1 cellular context compared by ENCODE assay signal in the genomic region with DNA sequence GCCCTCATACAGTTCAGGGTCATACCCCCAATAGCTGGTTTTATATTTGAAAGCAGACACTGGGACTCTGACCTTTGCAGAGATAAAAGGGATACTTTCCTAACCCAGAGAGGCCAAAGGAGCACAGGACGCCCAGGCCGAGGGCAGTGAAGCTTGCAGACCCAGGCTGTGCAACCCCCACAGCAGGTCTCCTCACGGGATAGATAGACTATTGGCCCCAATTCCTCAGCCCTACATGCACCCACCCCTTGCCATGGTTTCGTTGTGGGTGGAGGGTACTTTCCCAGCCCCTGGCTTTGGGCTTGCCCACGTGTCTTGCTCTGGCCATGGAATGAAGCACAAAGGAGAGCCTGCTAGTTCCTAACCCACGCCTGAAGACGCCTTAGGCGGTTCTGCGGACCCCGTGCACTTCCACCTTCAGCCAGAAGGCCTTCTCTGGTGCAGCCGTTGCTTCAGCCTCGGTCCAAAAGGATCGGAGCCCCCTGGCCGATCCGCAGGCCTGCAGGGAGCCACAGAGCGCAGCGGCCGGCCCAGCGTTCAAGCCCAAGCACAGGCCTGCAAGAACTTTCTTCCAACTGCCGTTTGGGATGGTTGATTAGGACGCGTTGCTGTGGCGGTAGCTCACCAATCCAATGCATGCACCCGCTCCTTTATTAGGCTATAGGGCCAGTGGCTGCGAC.
A peak's percentile ranks its signal among the peaks of the same experiment; 100 is the strongest.
TF ChIP-seq lines count a peak whose summit lies in the region.

No MANE protein-coding gene starts in this region.

TF ChIP-seq in liver, 16 proteins besides CTCF, POLR2A, EP300 and RAD21 (continued from another document):
- TF ChIP-seq, protein P1, sequence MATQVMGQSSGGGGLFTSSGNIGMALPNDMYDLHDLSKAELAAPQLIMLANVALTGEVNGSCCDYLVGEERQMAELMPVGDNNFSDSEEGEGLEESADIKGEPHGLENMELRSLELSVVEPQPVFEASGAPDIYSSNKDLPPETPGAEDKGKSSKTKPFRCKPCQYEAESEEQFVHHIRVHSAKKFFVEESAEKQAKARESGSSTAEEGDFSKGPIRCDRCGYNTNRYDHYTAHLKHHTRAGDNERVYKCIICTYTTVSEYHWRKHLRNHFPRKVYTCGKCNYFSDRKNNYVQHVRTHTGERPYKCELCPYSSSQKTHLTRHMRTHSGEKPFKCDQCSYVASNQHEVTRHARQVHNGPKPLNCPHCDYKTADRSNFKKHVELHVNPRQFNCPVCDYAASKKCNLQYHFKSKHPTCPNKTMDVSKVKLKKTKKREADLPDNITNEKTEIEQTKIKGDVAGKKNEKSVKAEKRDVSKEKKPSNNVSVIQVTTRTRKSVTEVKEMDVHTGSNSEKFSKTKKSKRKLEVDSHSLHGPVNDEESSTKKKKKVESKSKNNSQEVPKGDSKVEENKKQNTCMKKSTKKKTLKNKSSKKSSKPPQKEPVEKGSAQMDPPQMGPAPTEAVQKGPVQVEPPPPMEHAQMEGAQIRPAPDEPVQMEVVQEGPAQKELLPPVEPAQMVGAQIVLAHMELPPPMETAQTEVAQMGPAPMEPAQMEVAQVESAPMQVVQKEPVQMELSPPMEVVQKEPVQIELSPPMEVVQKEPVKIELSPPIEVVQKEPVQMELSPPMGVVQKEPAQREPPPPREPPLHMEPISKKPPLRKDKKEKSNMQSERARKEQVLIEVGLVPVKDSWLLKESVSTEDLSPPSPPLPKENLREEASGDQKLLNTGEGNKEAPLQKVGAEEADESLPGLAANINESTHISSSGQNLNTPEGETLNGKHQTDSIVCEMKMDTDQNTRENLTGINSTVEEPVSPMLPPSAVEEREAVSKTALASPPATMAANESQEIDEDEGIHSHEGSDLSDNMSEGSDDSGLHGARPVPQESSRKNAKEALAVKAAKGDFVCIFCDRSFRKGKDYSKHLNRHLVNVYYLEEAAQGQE (IDR thresholded peaks at IDR 0.05), result peak; percentile 24
- no peak for TF ChIP-seq FOXA2 (IDR thresholded peaks at IDR 0.05)
- TF ChIP-seq GABPA (IDR thresholded peaks at IDR 0.05 in 1 of 2, conservative IDR thresholded peaks at IDR 0.05 in 1 of 2), result peak in 1 of 2 donors; percentile 18
- peak; percentile 93 to 94 for TF ChIP-seq HNF4A (conservative IDR thresholded peaks at IDR 0.05)
- peak in 1 of 2 donors; percentile 19 for TF ChIP-seq JUND (IDR thresholded peaks at IDR 0.05)
- TF ChIP-seq SP1 (IDR thresholded peaks at IDR 0.05), result peak; percentile 76
- TF ChIP-seq, protein P2, sequence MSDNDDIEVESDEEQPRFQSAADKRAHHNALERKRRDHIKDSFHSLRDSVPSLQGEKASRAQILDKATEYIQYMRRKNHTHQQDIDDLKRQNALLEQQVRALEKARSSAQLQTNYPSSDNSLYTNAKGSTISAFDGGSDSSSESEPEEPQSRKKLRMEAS (IDR thresholded peaks at IDR 0.05), result peak; percentile 33
- peak; percentile 64 for TF ChIP-seq NR2F2 (IDR thresholded peaks at IDR 0.05)
- TF ChIP-seq, protein P3, sequence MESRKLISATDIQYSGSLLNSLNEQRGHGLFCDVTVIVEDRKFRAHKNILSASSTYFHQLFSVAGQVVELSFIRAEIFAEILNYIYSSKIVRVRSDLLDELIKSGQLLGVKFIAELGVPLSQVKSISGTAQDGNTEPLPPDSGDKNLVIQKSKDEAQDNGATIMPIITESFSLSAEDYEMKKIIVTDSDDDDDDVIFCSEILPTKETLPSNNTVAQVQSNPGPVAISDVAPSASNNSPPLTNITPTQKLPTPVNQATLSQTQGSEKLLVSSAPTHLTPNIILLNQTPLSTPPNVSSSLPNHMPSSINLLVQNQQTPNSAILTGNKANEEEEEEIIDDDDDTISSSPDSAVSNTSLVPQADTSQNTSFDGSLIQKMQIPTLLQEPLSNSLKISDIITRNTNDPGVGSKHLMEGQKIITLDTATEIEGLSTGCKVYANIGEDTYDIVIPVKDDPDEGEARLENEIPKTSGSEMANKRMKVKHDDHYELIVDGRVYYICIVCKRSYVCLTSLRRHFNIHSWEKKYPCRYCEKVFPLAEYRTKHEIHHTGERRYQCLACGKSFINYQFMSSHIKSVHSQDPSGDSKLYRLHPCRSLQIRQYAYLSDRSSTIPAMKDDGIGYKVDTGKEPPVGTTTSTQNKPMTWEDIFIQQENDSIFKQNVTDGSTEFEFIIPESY (IDR thresholded peaks at IDR 0.05), result no peak
- TF ChIP-seq, protein P4, sequence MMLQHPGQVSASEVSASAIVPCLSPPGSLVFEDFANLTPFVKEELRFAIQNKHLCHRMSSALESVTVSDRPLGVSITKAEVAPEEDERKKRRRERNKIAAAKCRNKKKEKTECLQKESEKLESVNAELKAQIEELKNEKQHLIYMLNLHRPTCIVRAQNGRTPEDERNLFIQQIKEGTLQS (IDR thresholded peaks at IDR 0.05), result no peak
- peak; percentile 73 for TF ChIP-seq HNF4G (IDR thresholded peaks at IDR 0.05)
- no peak for TF ChIP-seq TAF1 (conservative IDR thresholded peaks at IDR 0.05)
- TF ChIP-seq EGR1 (IDR thresholded peaks at IDR 0.05; ENCODE audit: low read depth in 2 of 2), result no peak
- TF ChIP-seq RXRA (IDR thresholded peaks at IDR 0.05), result peak; percentile 86
